Comparison of ENCODE assay signal across 23 cellular contexts in the genomic region with DNA sequence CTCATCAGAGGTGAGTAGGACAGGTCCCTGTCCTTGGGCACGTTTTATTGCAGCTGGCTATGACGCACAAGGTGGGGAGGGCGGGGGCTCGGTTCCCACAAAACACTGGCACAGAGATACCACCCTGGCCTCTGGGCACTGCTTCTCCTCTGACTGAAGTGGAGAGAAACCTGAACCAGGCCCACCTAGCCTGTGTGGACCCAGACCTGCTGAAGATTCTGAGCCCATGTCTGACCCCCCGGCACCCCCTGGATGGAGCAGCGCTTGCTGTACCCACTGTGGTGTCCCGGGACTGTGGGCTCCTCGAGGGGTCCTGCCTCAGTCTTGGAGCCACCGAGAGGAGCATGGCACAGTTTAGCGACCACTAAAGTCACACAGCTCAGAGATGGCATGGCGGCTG.
"Had no signal": no experiment of that assay in that cellular context is flagged by ENCODE, and none has a peak within 500 bp of the region (broad histone marks: within the 10 kb centered on the region; RNA-seq: fewer than 3 reads in every experiment).

No MANE protein-coding gene starts in this region.

- H3K27ac ChIP-seq: coronary artery, esophagus squamous epithelium, left lung, lower lobe of right lung, neural progenitor cell, ovary, right lobe of liver, stomach, thyroid gland had no signal

- H3K4me1 ChIP-seq: esophagus squamous epithelium, left lung, lower lobe of right lung, neural progenitor cell, right lobe of liver, stomach, thyroid gland had no signal

- H3K9me3 ChIP-seq: esophagus squamous epithelium, left lung, lower lobe of right lung, ovary, right lobe of liver, stomach, thyroid gland had no signal

- FAIRE-seq: endometrium, keratinocyte had no signal

- H3K36me3 ChIP-seq: neural progenitor cell, ovary, right lobe of liver, thyroid gland had no signal

- H3K4me3 ChIP-seq: coronary artery, esophagus squamous epithelium, left lung, lower lobe of right lung, neural progenitor cell, ovary, right lobe of liver, smooth muscle cell, stomach, thyroid gland had no signal

- H2AFZ ChIP-seq: neural progenitor cell had no signal

- H3K9ac ChIP-seq: neural progenitor cell had no signal

- H3K27me3 ChIP-seq: left lung, neural progenitor cell, ovary, right lobe of liver, stomach, thyroid gland had no signal

- DNase-seq: effector memory CD8-positive, alpha-beta T cell; erythroblast; esophagus squamous epithelium; foreskin melanocyte; glutamatergic neuron; lower lobe of right lung; nucleus accumbens; retina; stimulated activated CD4-positive, alpha-beta T cell treated with anti-CD3 and anti-CD28 coated beads, Interleukin-2, amount 100 ng/mL, for 24 hours; stimulated activated CD4-positive, alpha-beta T cell treated with anti-CD3 and anti-CD28 coated beads, Interleukin-4, amount 100 ng/mL, for 24 hours; stimulated activated naive CD4-positive, alpha-beta T cell treated with Interleukin-2 at 50 U/mL for 16 hours; stomach; thyroid gland; trophoblast cell had no signal

- ATAC-seq: effector memory CD8-positive, alpha-beta T cell; left lung; lower lobe of right lung; right lobe of liver; stimulated activated effector memory CD8-positive, alpha-beta T cell treated with anti-CD3 and anti-CD28 coated beads, Interleukin-12 subunit alpha, Interleukin-12 subunit beta, amount 100 ng/mL, for 72 hours had no signal

- H3K4me2 ChIP-seq: neural progenitor cell, smooth muscle cell had no signal
